In genomic region chr3:132255041-132255745, GRCh38 we compare ENCODE assay signal across 9 cellular contexts.
DNase-seq lines count a peak whose midpoint lies in the region; ATAC-seq and TF ChIP-seq lines count a peak whose summit lies in the region.
"Had no signal": no experiment of that assay in that cellular context is flagged by ENCODE, and none has a peak within 500 bp of the region (broad histone marks: within the 10 kb centered on the region; RNA-seq: fewer than 3 reads in every experiment).

No MANE protein-coding gene starts in this region.

- TF ChIP-seq POLR2A in esophagus squamous epithelium (IDR thresholded peaks at IDR 0.05), result no peak
- TF ChIP-seq POLR2A in adrenal gland (IDR thresholded peaks at IDR 0.05), result no peak

- 21 to 29% methylated on average over 5 of the region's 5 CpGs for WGBS in esophagus squamous epithelium, 2 donors
- WGBS in adrenal gland, 4 donors, result 69 to 87% (median 72%) methylated on average over 5 of the region's 5 CpGs

- peak overlapping the region; percentile 14 for H3K27ac ChIP-seq in osteoblast (ENCODE audit: low read depth, low read length)
- no peak overlapping the region for H3K27ac ChIP-seq in esophagus squamous epithelium
- no peak overlapping the region for H3K27ac ChIP-seq in adrenal gland

- H3K4me2 ChIP-seq in osteoblast (ENCODE audit: insufficient read depth, low read length), result no peak overlapping the region

- H4K20me1 ChIP-seq in osteoblast (ENCODE audit: insufficient read depth, low read length), result no peaks in the 10 kb centered on the region

- no peaks in the 10 kb centered on the region for H3K9me3 ChIP-seq in osteoblast (ENCODE audit: low read depth, low read length)
- no peaks in the 10 kb centered on the region for H3K9me3 ChIP-seq in esophagus squamous epithelium
- no peaks in the 10 kb centered on the region for H3K9me3 ChIP-seq in adrenal gland (replicated peaks in 1 of 3)

- H3K79me2 ChIP-seq in osteoblast (ENCODE audit: insufficient read depth, low read length), result no peaks in the 10 kb centered on the region

- intact Hi-C loops in esophagus squamous epithelium (cut with DNase I), result no loop called here
- intact Hi-C loops in adrenal gland (cut with DNase I), result loop anchor here (5.0 kb wide), 1 partner anchor 87 kb away; no protein-coding TSS in a partner anchor

- H3K4me3 ChIP-seq in osteoblast (ENCODE audit: insufficient read depth, low read length), result no peak overlapping the region
- H3K4me3 ChIP-seq in esophagus squamous epithelium, result no peak overlapping the region
- H3K4me3 ChIP-seq in adrenal gland, result no peak overlapping the region
- no peak overlapping the region for H3K4me3 ChIP-seq in H7 (ENCODE audit: insufficient read depth, low read depth, low read length)

- TF ChIP-seq CTCF in osteoblast (IDR thresholded peaks at IDR 0.05; ENCODE audit: extremely low read depth, low read depth, low read length), result no peak
- no peak for TF ChIP-seq CTCF in esophagus squamous epithelium (IDR thresholded peaks at IDR 0.05)
- no peak for TF ChIP-seq CTCF in adrenal gland (IDR thresholded peaks at IDR 0.05)

- H2AFZ ChIP-seq in osteoblast (ENCODE audit: low read length), result no peak overlapping the region

- peaks cover 9% of the 10 kb centered on the region for H3K4me1 ChIP-seq in osteoblast (ENCODE audit: insufficient read depth, low read length)
- peaks cover 0 to 13% (median 0%) of the 10 kb centered on the region in 3 donors for H3K4me1 ChIP-seq in esophagus squamous epithelium
- H3K4me1 ChIP-seq in adrenal gland (replicated peaks in 1 of 2), result no peaks in the 10 kb centered on the region

- H3K36me3 ChIP-seq in osteoblast (ENCODE audit: insufficient read depth, low read length) (no peaks in the 10 kb centered on the region), esophagus squamous epithelium (no peaks in the 10 kb centered on the region), adrenal gland (replicated peaks in 1 of 2) (no peaks in the 10 kb centered on the region), H7 (replicated peaks; ENCODE audit: control insufficient read depth, insufficient read depth, low read length) (no peaks in the 10 kb centered on the region)

- DNase-seq in Daoy (ENCODE audit: low read depth), result peak; percentile 95
- peak; percentile 78 to 91 for DNase-seq in NCI-H524 (lab: John Stamatoyannopoulos, UW)
- peak; percentile 31 for DNase-seq in osteoblast (ENCODE audit: insufficient read length, low spot score, missing footprints)
- no peak for DNase-seq in esophagus squamous epithelium (lab: John Stamatoyannopoulos, UW)
- no peak for DNase-seq in adrenal gland
- no peak for DNase-seq in H7
- DNase-seq: NCI-H446 treated with DMSO at 0.1 percent for 48 hours had no signal

- H3K27me3 ChIP-seq in osteoblast (ENCODE audit: insufficient read depth, low read length), result peaks cover 3% of the 10 kb centered on the region
- no peaks in the 10 kb centered on the region for H3K27me3 ChIP-seq in esophagus squamous epithelium
- H3K27me3 ChIP-seq in adrenal gland, result no peaks in the 10 kb centered on the region
- no peaks in the 10 kb centered on the region for H3K27me3 ChIP-seq in H7 (ENCODE audit: control insufficient read depth, insufficient read depth, low read length)

- ATAC-seq in esophagus mucosa (peak; percentile 81), HG03175 (IDR thresholded peaks at IDR 0.05; ENCODE audit: unreplicated experiment) (no peak)

Comparison
In these comparisons a context has a peak if more than half of its experiments do, and no peak if none do; other contexts are left out.
1. DNase-seq: peak in Daoy (single experiment), NCI-H524 (2 of 2) and osteoblast (single experiment); none in esophagus squamous epithelium (single experiment), adrenal gland (0 of 7) and H7 (single experiment).